ENCODE assay signal across 1 cellular context in the genomic region with DNA sequence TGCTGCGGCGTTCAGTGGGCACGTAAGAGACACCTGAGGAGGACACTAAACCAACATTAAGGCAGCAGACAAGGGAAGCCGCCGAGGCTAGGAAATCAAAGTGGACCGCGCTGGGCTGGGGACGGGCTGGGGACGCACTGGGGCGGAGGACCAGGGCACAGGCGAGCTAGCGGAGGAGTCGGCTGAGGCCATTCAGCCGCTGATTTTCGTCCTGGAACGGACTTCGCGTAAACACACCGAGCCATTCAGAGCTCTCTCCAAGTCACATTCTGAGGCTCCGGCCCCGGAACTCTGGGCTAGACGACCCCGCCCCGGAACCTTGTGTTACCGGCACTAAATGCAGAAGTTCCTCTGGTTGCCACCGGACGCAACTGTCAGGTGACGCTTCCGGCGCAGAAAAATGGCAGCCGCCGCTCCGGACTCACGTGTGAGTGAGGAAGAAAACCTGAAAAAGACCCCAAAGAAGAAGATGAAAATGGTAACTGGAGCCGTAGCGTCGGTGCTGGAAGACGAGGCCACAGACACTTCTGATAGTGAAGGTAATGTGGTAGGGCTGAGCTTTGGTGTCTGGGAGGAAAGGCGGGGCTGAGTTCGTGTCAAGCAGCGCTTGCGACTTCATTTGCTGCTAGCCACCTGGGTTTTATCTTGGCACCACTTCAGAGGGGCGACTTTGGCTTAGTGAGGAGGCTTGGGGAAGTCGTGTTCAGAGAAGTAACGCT.
TF ChIP-seq lines count a peak whose summit lies in the region.

A gene with protein sequence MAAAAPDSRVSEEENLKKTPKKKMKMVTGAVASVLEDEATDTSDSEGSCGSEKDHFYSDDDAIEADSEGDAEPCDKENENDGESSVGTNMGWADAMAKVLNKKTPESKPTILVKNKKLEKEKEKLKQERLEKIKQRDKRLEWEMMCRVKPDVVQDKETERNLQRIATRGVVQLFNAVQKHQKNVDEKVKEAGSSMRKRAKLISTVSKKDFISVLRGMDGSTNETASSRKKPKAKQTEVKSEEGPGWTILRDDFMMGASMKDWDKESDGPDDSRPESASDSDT (plus strand): TSS at position 377 of the 719 bp plus-strand sequence. CDS start 24 bp downstream, at position 401.

TF ChIP-seq in GM23338, 12 proteins besides CTCF, POLR2A, EP300 and RAD21:
- TF ChIP-seq, protein P1, sequence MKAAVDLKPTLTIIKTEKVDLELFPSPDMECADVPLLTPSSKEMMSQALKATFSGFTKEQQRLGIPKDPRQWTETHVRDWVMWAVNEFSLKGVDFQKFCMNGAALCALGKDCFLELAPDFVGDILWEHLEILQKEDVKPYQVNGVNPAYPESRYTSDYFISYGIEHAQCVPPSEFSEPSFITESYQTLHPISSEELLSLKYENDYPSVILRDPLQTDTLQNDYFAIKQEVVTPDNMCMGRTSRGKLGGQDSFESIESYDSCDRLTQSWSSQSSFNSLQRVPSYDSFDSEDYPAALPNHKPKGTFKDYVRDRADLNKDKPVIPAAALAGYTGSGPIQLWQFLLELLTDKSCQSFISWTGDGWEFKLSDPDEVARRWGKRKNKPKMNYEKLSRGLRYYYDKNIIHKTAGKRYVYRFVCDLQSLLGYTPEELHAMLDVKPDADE (IDR thresholded peaks at IDR 0.05) = peak; percentile 72; the same call in 1 of the 2 replicates
- TF ChIP-seq, protein P2, sequence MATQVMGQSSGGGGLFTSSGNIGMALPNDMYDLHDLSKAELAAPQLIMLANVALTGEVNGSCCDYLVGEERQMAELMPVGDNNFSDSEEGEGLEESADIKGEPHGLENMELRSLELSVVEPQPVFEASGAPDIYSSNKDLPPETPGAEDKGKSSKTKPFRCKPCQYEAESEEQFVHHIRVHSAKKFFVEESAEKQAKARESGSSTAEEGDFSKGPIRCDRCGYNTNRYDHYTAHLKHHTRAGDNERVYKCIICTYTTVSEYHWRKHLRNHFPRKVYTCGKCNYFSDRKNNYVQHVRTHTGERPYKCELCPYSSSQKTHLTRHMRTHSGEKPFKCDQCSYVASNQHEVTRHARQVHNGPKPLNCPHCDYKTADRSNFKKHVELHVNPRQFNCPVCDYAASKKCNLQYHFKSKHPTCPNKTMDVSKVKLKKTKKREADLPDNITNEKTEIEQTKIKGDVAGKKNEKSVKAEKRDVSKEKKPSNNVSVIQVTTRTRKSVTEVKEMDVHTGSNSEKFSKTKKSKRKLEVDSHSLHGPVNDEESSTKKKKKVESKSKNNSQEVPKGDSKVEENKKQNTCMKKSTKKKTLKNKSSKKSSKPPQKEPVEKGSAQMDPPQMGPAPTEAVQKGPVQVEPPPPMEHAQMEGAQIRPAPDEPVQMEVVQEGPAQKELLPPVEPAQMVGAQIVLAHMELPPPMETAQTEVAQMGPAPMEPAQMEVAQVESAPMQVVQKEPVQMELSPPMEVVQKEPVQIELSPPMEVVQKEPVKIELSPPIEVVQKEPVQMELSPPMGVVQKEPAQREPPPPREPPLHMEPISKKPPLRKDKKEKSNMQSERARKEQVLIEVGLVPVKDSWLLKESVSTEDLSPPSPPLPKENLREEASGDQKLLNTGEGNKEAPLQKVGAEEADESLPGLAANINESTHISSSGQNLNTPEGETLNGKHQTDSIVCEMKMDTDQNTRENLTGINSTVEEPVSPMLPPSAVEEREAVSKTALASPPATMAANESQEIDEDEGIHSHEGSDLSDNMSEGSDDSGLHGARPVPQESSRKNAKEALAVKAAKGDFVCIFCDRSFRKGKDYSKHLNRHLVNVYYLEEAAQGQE (IDR thresholded peaks at IDR 0.05; ENCODE audit: unreplicated experiment) = no peak
- TF ChIP-seq NANOG (IDR thresholded peaks at IDR 0.05; ENCODE audit: borderline replicate concordance) (no peak), POLR2AphosphoS5 (IDR thresholded peaks at IDR 0.05; ENCODE audit: low read depth) (peak; percentile 84), STAT1 (IDR thresholded peaks at IDR 0.05; ENCODE audit: unreplicated experiment) (no peak), EZH2phosphoT487 (IDR thresholded peaks at IDR 0.05; ENCODE audit: unreplicated experiment) (no peak), EZH2 (IDR thresholded peaks at IDR 0.05; ENCODE audit: low read depth, unreplicated experiment) (no peak), ZNF331 (CRISPR knock-in tag; IDR thresholded peaks at IDR 0.05; ENCODE audit: low read depth) (no peak), CREB1 (CRISPR knock-in tag; IDR thresholded peaks at IDR 0.05; ENCODE audit: low read depth) (peak; percentile 82), JUNB (IDR thresholded peaks at IDR 0.05; ENCODE audit: unreplicated experiment) (no peak), ZNF114 (CRISPR knock-in tag; IDR thresholded peaks at IDR 0.05) (no peak)
- TF ChIP-seq, protein P3, sequence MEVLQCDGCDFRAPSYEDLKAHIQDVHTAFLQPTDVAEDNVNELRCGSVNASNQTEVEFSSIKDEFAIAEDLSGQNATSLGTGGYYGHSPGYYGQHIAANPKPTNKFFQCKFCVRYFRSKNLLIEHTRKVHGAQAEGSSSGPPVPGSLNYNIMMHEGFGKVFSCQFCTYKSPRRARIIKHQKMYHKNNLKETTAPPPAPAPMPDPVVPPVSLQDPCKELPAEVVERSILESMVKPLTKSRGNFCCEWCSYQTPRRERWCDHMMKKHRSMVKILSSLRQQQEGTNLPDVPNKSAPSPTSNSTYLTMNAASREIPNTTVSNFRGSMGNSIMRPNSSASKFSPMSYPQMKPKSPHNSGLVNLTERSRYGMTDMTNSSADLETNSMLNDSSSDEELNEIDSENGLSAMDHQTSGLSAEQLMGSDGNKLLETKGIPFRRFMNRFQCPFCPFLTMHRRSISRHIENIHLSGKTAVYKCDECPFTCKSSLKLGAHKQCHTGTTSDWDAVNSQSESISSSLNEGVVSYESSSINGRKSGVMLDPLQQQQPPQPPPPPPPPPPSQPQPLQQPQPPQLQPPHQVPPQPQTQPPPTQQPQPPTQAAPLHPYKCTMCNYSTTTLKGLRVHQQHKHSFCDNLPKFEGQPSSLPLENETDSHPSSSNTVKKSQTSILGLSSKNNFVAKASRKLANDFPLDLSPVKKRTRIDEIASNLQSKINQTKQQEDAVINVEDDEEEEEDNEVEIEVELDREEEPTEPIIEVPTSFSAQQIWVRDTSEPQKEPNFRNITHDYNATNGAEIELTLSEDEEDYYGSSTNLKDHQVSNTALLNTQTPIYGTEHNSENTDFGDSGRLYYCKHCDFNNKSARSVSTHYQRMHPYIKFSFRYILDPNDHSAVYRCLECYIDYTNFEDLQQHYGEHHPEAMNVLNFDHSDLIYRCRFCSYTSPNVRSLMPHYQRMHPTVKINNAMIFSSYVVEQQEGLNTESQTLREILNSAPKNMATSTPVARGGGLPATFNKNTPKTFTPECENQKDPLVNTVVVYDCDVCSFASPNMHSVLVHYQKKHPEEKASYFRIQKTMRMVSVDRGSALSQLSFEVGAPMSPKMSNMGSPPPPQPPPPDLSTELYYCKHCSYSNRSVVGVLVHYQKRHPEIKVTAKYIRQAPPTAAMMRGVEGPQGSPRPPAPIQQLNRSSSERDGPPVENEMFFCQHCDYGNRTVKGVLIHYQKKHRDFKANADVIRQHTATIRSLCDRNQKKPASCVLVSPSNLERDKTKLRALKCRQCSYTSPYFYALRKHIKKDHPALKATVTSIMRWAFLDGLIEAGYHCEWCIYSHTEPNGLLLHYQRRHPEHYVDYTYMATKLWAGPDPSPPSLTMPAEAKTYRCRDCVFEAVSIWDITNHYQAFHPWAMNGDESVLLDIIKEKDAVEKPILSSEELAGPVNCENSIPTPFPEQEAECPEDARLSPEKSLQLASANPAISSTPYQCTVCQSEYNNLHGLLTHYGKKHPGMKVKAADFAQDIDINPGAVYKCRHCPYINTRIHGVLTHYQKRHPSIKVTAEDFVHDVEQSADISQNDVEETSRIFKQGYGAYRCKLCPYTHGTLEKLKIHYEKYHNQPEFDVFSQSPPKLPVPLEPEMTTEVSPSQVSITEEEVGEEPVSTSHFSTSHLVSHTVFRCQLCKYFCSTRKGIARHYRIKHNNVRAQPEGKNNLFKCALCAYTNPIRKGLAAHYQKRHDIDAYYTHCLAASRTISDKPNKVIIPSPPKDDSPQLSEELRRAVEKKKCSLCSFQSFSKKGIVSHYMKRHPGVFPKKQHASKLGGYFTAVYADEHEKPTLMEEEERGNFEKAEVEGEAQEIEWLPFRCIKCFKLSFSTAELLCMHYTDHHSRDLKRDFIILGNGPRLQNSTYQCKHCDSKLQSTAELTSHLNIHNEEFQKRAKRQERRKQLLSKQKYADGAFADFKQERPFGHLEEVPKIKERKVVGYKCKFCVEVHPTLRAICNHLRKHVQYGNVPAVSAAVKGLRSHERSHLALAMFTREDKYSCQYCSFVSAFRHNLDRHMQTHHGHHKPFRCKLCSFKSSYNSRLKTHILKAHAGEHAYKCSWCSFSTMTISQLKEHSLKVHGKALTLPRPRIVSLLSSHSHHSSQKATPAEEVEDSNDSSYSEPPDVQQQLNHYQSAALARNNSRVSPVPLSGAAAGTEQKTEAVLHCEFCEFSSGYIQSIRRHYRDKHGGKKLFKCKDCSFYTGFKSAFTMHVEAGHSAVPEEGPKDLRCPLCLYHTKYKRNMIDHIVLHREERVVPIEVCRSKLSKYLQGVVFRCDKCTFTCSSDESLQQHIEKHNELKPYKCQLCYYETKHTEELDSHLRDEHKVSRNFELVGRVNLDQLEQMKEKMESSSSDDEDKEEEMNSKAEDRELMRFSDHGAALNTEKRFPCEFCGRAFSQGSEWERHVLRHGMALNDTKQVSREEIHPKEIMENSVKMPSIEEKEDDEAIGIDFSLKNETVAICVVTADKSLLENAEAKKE (CRISPR knock-in tag; IDR thresholded peaks at IDR 0.05) = no peak
